1 cellular context compared by ENCODE assay signal in the genomic region with DNA sequence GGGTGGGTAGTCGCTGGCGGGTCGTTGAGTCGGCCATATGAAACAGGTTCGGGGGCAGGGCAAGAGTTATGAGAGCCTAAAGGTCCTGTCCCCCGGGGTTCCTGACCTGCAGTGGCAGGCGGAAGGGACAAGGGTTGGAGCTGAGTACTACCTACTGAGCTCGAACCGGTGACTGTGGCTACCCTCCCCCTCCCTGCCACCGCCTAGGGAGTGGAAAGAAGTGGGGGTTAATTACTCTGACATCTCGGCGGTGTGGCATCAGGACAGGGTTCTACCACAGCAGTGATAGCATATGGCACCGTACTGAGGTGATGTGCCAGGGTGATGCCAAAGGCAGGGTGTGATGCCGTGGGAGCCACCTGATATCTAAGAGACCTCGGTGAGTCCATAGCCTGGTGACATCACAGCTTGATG.
TF ChIP-seq lines count a peak whose summit lies in the region.

No MANE protein-coding gene starts in this region.

TF ChIP-seq in HCT116, 20 proteins besides CTCF, POLR2A, EP300 and RAD21 (continued from another document):
- TF ChIP-seq, protein P1, sequence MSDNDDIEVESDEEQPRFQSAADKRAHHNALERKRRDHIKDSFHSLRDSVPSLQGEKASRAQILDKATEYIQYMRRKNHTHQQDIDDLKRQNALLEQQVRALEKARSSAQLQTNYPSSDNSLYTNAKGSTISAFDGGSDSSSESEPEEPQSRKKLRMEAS (IDR thresholded peaks at IDR 0.05) = no peak
- no peak for TF ChIP-seq ELF1 (IDR thresholded peaks at IDR 0.05; ENCODE audit: borderline replicate concordance, low read depth)
- no peak for TF ChIP-seq JUND (IDR thresholded peaks at IDR 0.05)
- no peak for TF ChIP-seq SP1 (IDR thresholded peaks at IDR 0.05; ENCODE audit: low read depth)
- TF ChIP-seq CEBPB (IDR thresholded peaks at IDR 0.05; ENCODE audit: low read depth) = no peak
- no peak for TF ChIP-seq FOSL1 (IDR thresholded peaks at IDR 0.05; ENCODE audit: low read depth)
- TF ChIP-seq, protein P2, sequence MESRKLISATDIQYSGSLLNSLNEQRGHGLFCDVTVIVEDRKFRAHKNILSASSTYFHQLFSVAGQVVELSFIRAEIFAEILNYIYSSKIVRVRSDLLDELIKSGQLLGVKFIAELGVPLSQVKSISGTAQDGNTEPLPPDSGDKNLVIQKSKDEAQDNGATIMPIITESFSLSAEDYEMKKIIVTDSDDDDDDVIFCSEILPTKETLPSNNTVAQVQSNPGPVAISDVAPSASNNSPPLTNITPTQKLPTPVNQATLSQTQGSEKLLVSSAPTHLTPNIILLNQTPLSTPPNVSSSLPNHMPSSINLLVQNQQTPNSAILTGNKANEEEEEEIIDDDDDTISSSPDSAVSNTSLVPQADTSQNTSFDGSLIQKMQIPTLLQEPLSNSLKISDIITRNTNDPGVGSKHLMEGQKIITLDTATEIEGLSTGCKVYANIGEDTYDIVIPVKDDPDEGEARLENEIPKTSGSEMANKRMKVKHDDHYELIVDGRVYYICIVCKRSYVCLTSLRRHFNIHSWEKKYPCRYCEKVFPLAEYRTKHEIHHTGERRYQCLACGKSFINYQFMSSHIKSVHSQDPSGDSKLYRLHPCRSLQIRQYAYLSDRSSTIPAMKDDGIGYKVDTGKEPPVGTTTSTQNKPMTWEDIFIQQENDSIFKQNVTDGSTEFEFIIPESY (IDR thresholded peaks at IDR 0.05; ENCODE audit: extremely low read depth, insufficient replicate concordance, low read length) = no peak
- no peak for TF ChIP-seq ZFX (IDR thresholded peaks at IDR 0.05)
- TF ChIP-seq TCF7L2 (IDR thresholded peaks at IDR 0.05; ENCODE audit: borderline replicate concordance, extremely low read depth, insufficient read depth, insufficient read length) = no peak
- TF ChIP-seq EZH2phosphoT487 (IDR thresholded peaks at IDR 0.05; ENCODE audit: borderline replicate concordance) = no peak
- TF ChIP-seq SRF (IDR thresholded peaks at IDR 0.05; ENCODE audit: low read depth) = no peak; the same call in 1 of the 2 replicates
- no peak for TF ChIP-seq EGR1 (IDR thresholded peaks at IDR 0.05; ENCODE audit: low read depth)
- TF ChIP-seq EZH2 (IDR thresholded peaks at IDR 0.05) = no peak
- TF ChIP-seq CBX3 (IDR thresholded peaks at IDR 0.05; ENCODE audit: low read depth) = no peak
